In the genomic region with DNA sequence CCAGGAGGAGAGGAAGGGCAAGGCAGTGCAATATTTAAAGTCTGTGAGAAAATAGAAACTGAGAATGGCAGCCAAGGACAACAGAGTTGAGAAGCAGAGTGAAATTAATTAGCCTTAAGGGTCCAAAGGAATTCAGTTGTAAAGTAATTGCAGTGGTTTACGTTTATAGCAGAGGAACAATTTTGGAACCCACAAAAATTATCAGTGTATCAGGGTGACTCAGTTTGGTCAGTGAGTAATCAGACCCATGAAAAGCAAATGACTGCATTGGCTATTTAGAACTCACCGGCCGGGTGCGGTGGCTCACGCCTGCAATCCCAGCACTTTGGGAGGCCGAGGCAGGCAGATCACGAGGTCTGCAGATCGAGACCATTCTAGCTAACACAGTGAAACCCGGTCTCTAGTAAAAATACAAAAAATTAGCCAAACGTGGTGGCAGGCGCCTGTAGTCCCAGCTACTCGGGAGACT, we compare ENCODE assay signal across 18 cellular contexts.
DNase-seq lines count a peak whose midpoint lies in the region; ATAC-seq and TF ChIP-seq lines count a peak whose summit lies in the region.
"Had no signal": no experiment of that assay in that cellular context is flagged by ENCODE, and none has a peak within 500 bp of the region (broad histone marks: within the 10 kb centered on the region; RNA-seq: fewer than 3 reads in every experiment).

No MANE protein-coding gene starts in this region.

- H3K4me3 Mint-ChIP-seq in nephron, result no peak overlapping the region
- H3K4me3 Mint-ChIP-seq: activated B cell treated with CpG ODN at 0.5 μM for 24 hours; CD4-positive, CD25-positive, alpha-beta regulatory T cell; effector memory CD8-positive, alpha-beta T cell; naive thymus-derived CD4-positive, alpha-beta T cell; stimulated activated naive CD8-positive, alpha-beta T cell treated with anti-CD3 and anti-CD28 coated beads, Interleukin-15, Interleukin-2, amounts not matched to agents 100 ng/mL and 50 ng/mL, for 24 hours had no signal

- no peak overlapping the region for H3K27ac ChIP-seq in KMS-11
- H3K27ac ChIP-seq: sigmoid colon had no signal

- H4K20me1 ChIP-seq in KMS-11 (ENCODE audit: insufficient read depth), result no peaks in the 10 kb centered on the region

- peaks cover 23% of the 10 kb centered on the region for H3K4me1 Mint-ChIP-seq in nephron

- DNase-seq in EL, result peak; percentile 85
- peak; percentile 85 for DNase-seq in amniotic epithelial cell (ENCODE audit: low read depth)
- no peak for DNase-seq in cerebellum (ENCODE audit: low spot score)
- no peak for DNase-seq in NCI-H69 (lab: John Stamatoyannopoulos, UW)
- DNase-seq: activated B cell treated with CpG ODN at 0.5 μM for 24 hours; anterior cingulate cortex; CD4-positive, CD25-positive, alpha-beta regulatory T cell; effector memory CD8-positive, alpha-beta T cell; head of caudate nucleus; naive thymus-derived CD4-positive, alpha-beta T cell; NCI-H1694; SIG-M5; sigmoid colon had no signal

- H2AFZ ChIP-seq in KMS-11 (ENCODE audit: low read depth), result peak overlapping the region; percentile 21; the same call in 1 of the 2 replicates

- H3K36me3 Mint-ChIP-seq in nephron (ENCODE audit: low read depth), result no peaks in the 10 kb centered on the region
- H3K36me3 Mint-ChIP-seq: CD4-positive, CD25-positive, alpha-beta regulatory T cell had no signal

- H3K79me2 ChIP-seq in KMS-11 (ENCODE audit: insufficient read depth, low read depth), result no peaks in the 10 kb centered on the region

- H3K9me3 Mint-ChIP-seq in nephron, result no peaks in the 10 kb centered on the region
- H3K9me3 Mint-ChIP-seq: activated B cell treated with CpG ODN at 0.5 μM for 24 hours; CD4-positive, CD25-positive, alpha-beta regulatory T cell; effector memory CD8-positive, alpha-beta T cell; stimulated activated naive CD8-positive, alpha-beta T cell treated with anti-CD3 and anti-CD28 coated beads, Interleukin-15, Interleukin-2, amounts not matched to agents 100 ng/mL and 50 ng/mL, for 24 hours had no signal

- no peak for ATAC-seq in esophagus mucosa
- no peak for ATAC-seq in GM21423 (IDR thresholded peaks at IDR 0.05; ENCODE audit: unreplicated experiment)
- ATAC-seq: effector memory CD8-positive, alpha-beta T cell; naive thymus-derived CD4-positive, alpha-beta T cell had no signal

- H3K9ac ChIP-seq in KMS-11, result no peak overlapping the region

- no peak overlapping the region for H3K4me3 ChIP-seq in KMS-11 (IDR thresholded peaks at IDR 0.05; ENCODE audit: insufficient read depth, low read depth, low read length)
- H3K4me3 ChIP-seq: sigmoid colon had no signal

- H3K27ac Mint-ChIP-seq in nephron, result peak overlapping the region; percentile 12 to 21 (median 18)
- H3K27ac Mint-ChIP-seq: activated B cell treated with CpG ODN at 0.5 μM for 24 hours; CD4-positive, CD25-positive, alpha-beta regulatory T cell; effector memory CD8-positive, alpha-beta T cell; stimulated activated naive CD8-positive, alpha-beta T cell treated with anti-CD3 and anti-CD28 coated beads, Interleukin-15, Interleukin-2, amounts not matched to agents 100 ng/mL and 50 ng/mL, for 24 hours had no signal

- H3K27me3 ChIP-seq in KMS-11 (ENCODE audit: insufficient read depth, low read depth), result no peaks in the 10 kb centered on the region
- H3K27me3 ChIP-seq: sigmoid colon had no signal

- peaks cover 37% of the 10 kb centered on the region for H3K4me1 ChIP-seq in KMS-11 (ENCODE audit: low read depth, poor library complexity, severe bottlenecking)
- H3K4me1 ChIP-seq: sigmoid colon had no signal

- no peak overlapping the region for H3K4me2 ChIP-seq in KMS-11

- TF ChIP-seq CTCF in KMS-11 (conservative IDR thresholded peaks at IDR 0.05; ENCODE audit: low read depth, low read length), result no peak
- TF ChIP-seq CTCF in nephron (IDR thresholded peaks at IDR 0.05; ENCODE audit: unreplicated experiment in 3 of 3), result no peak

- no peaks in the 10 kb centered on the region for H3K27me3 Mint-ChIP-seq in nephron (ENCODE audit: low read depth)
- H3K27me3 Mint-ChIP-seq: activated B cell treated with CpG ODN at 0.5 μM for 24 hours; CD4-positive, CD25-positive, alpha-beta regulatory T cell; effector memory CD8-positive, alpha-beta T cell; naive thymus-derived CD4-positive, alpha-beta T cell; stimulated activated naive CD8-positive, alpha-beta T cell treated with anti-CD3 and anti-CD28 coated beads, Interleukin-15, Interleukin-2, amounts not matched to agents 100 ng/mL and 50 ng/mL, for 24 hours had no signal

- H3K36me3 ChIP-seq in KMS-11 (ENCODE audit: insufficient read depth), result no peaks in the 10 kb centered on the region
- H3K36me3 ChIP-seq: sigmoid colon had no signal

Comparison
In these comparisons a context has a peak if more than half of its experiments do, and no peak if none do; other contexts are left out.
1. DNase-seq: peak in EL (single experiment) and amniotic epithelial cell (single experiment); none in cerebellum (single experiment) and NCI-H69 (single experiment).